ENCODE assay signal across 10 cellular contexts in genomic region chr16:2046125-2046888, GRCh38. TPM values are rescaled to one million over a fixed set of nuclear protein-coding genes. Genes with fewer than 3 reads are reported as not detected.
DNase-seq lines count a peak whose midpoint lies in the region; ATAC-seq, FAIRE-seq and TF ChIP-seq lines count a peak whose summit lies in the region.
"Had no signal": no experiment of that assay in that cellular context is flagged by ENCODE, and none has a peak within 500 bp of the region (broad histone marks: within the 10 kb centered on the region; RNA-seq: fewer than 3 reads in every experiment).

No MANE protein-coding gene starts in this region.

- H2AFZ ChIP-seq in HepG2 (ENCODE audit: low read length) = no peak overlapping the region

- ATAC-seq in HepG2 (no peak), HG02852 (IDR thresholded peaks at IDR 0.05; ENCODE audit: unreplicated experiment) (no peak), GM21737 (IDR thresholded peaks at IDR 0.05; ENCODE audit: unreplicated experiment) (no peak)

- H3K4me2 ChIP-seq in HepG2 (ENCODE audit: low read depth, low read length) = peak overlapping the region; percentile 99

- H3K36me3 ChIP-seq in HepG2 (replicated peaks in 1 of 2; ENCODE audit: control insufficient read depth in 1 of 2, insufficient read depth in 2 of 2, low read length in 2 of 2) (peaks cover 1 to 5% of the 10 kb centered on the region in 2 experiments; a peak in 3 of 5 replicates), tibial nerve (peaks cover 0 to 36% (median 0%) of the 10 kb centered on the region in 3 donors)

- no peak for TF ChIP-seq POLR2A in HepG2 (IDR thresholded peaks at IDR 0.05; ENCODE audit: insufficient read depth in 1 of 2, low read depth in 2 of 2, low read length in 2 of 2)
- TF ChIP-seq POLR2A in tibial nerve (IDR thresholded peaks at IDR 0.05) = no peak

- no TSS peak for BruUV-seq in HepG2 (replicated peaks; lab: Mats Ljungman, UMichigan)

- peak overlapping the region; percentile 82 for H3K27ac Mint-ChIP-seq in activated naive CD4-positive, alpha-beta T cell treated with anti-CD3 and anti-CD28 coated beads, Interleukin-2, amount 10 ng/mL, durations not matched to agents 7 days and 5 days

- CTCF ChIA-PET in activated naive CD4-positive, alpha-beta T cell treated with anti-CD3 and anti-CD28 coated beads, Interleukin-2, amount 10 ng/mL, durations not matched to agents 7 days and 5 days (lab: Charles Lee) = interaction anchor here (1.4 to 3.2 kb wide), 3 partner anchors 24 to 94 kb away, joined by 3 to 14 read pairs (median 4); no protein-coding TSS in a partner anchor
- CTCF ChIA-PET in HepG2 (lab: Yijun Ruan, JAX; ENCODE audit: low intra/inter-chr PET ratio, low total read pairs) = no interaction called here

- peak overlapping the region; percentile 67 for H3K4me3 ChIP-seq in WI38 (ENCODE audit: low read depth, low read length)
- peak overlapping the region; percentile 69 to 95 (median 90); a peak in 5 of 6 replicates for H3K4me3 ChIP-seq in HepG2 (replicated peaks in 1 of 3; ENCODE audit: insufficient read depth in 1 of 3, low read depth in 2 of 3, low read length in 3 of 3)
- H3K4me3 ChIP-seq in tibial nerve = peak overlapping the region in 3 of 4 donors; percentile 71 to 91 (median 86)

- POLR2A ChIA-PET in HepG2 (lab: Yijun Ruan, JAX) = interaction anchor here (1.0 to 3.3 kb wide), 9 partner anchors 10 to 109 kb away, joined by 3 to 67 read pairs (median 7); partner anchors contain the start of genes RPS2 and TRAF7

- no peak for FAIRE-seq in HepG2 (lab: Jason Lieb, UNC)

- H3K9me3 ChIP-seq in HepG2 (ENCODE audit: low read length) (no peaks in the 10 kb centered on the region), tibial nerve (no peaks in the 10 kb centered on the region)
- H3K9me3 ChIP-seq: adrenal gland had no signal

- H3K9ac ChIP-seq in HepG2 (ENCODE audit: insufficient read depth, low read depth, low read length) = no peak overlapping the region

- intact Hi-C loops in HepG2 (cut with micrococcal nuclease; ENCODE audit: unreplicated experiment) = no loop called here

- no peak for DNase-seq in activated naive CD4-positive, alpha-beta T cell treated with anti-CD3 and anti-CD28 coated beads, Interleukin-2, amount 10 ng/mL, durations not matched to agents 7 days and 5 days
- no peak for DNase-seq in activated naive CD4-positive, alpha-beta T cell treated with anti-CD3 and anti-CD28 coated beads, Interleukin-2, amount 50 U/mL, for 16 hours
- no peak for DNase-seq in HepG2 (ENCODE audit: low spot score)
- DNase-seq in tibial nerve (ENCODE audit: low spot score in 2 of 2) = no peak
- no peak for DNase-seq in HCEC 1CT
- DNase-seq: NCI-H1694 treated with DMSO at 0.1 percent for 48 hours had no signal

- peaks cover 10% of the 10 kb centered on the region for H3K36me3 Mint-ChIP-seq in activated naive CD4-positive, alpha-beta T cell treated with anti-CD3 and anti-CD28 coated beads, Interleukin-2, amount 10 ng/mL, durations not matched to agents 7 days and 5 days

- H3K79me2 ChIP-seq in HepG2 (ENCODE audit: insufficient read depth, low read length) = peaks cover 19% of the 10 kb centered on the region

- no peak for TF ChIP-seq CTCF in WI38 (IDR thresholded peaks at IDR 0.05; ENCODE audit: low read depth, low read length)
- TF ChIP-seq CTCF in HepG2 (CRISPR knock-in tag; IDR thresholded peaks at IDR 0.05) = no peak
- no peak for TF ChIP-seq CTCF in tibial nerve (IDR thresholded peaks at IDR 0.05)

- no peaks in the 10 kb centered on the region for H4K20me1 ChIP-seq in HepG2 (ENCODE audit: insufficient read depth, low read length)

- no peak for TF ChIP-seq RAD21 in HepG2 (CRISPR knock-in tag; IDR thresholded peaks at IDR 0.05)

- 75% methylated on average over 13 of the region's 18 CpGs for WGBS in HepG2 (ENCODE audit: low lambda C conversion rate)
- 81 to 83% methylated on average over 18 of the region's 18 CpGs for WGBS in tibial nerve, 2 donors

- no peaks in the 10 kb centered on the region for H3K9me3 Mint-ChIP-seq in activated naive CD4-positive, alpha-beta T cell treated with anti-CD3 and anti-CD28 coated beads, Interleukin-2, amount 10 ng/mL, durations not matched to agents 7 days and 5 days

- H3K27ac ChIP-seq in HepG2 (ENCODE audit: extremely low read length, insufficient read depth, low read length) (no peak overlapping the region), tibial nerve (peak overlapping the region in 2 of 4 donors; percentile 69 to 90)

- in situ Hi-C loops in HepG2 (cut with HindIII; ENCODE audit: extremely low pct_ligation_motif_present, low pct_unique_long_range_greater_than_20kb) = no loop called here

- H3K4me1 Mint-ChIP-seq in activated naive CD4-positive, alpha-beta T cell treated with anti-CD3 and anti-CD28 coated beads, Interleukin-2, amount 10 ng/mL, durations not matched to agents 7 days and 5 days = peaks cover 25% of the 10 kb centered on the region

- no peak for TF ChIP-seq EP300 in HepG2 (IDR thresholded peaks at IDR 0.05; ENCODE audit: low read depth in 2 of 2, low read length in 2 of 2)
- TF ChIP-seq EP300 in HepG2 (CRISPR knock-in tag; IDR thresholded peaks at IDR 0.05; ENCODE audit: borderline replicate concordance) = no peak
- TF ChIP-seq EP300 in tibial nerve (IDR thresholded peaks at IDR 0.05) = no peak

- H3K27me3 ChIP-seq in HepG2 (ENCODE audit: control insufficient read depth in 1 of 2, insufficient read depth in 2 of 2, low read length in 2 of 2) (peaks cover 0 to 2% of the 10 kb centered on the region in 2 experiments; a peak in 1 of 5 replicates), tibial nerve (no peaks in the 10 kb centered on the region)
- H3K27me3 ChIP-seq: adrenal gland had no signal

- H3K4me1 ChIP-seq in HepG2 (ENCODE audit: insufficient read depth, low read length) = peaks cover 35% of the 10 kb centered on the region
- peaks cover 0 to 63% (median 33%) of the 10 kb centered on the region in 4 donors for H3K4me1 ChIP-seq in tibial nerve

- peak overlapping the region; percentile 93 for H3K4me3 Mint-ChIP-seq in activated naive CD4-positive, alpha-beta T cell treated with anti-CD3 and anti-CD28 coated beads, Interleukin-2, amount 10 ng/mL, durations not matched to agents 7 days and 5 days

- H3K27me3 Mint-ChIP-seq in activated naive CD4-positive, alpha-beta T cell treated with anti-CD3 and anti-CD28 coated beads, Interleukin-2, amount 10 ng/mL, durations not matched to agents 7 days and 5 days = no peaks in the 10 kb centered on the region

RNA-seq across cellular contexts. Expression of gene NTHL1, which starts 1.3 kb away (rescaled TPM):
- total RNA-seq in HepG2 (2016; rRNA removed; fragmentation: Illumina TruSeq; extraction: Trizol) (64.8 and 64.9 TPM in 2 replicates), tibial nerve (10 to 100 TPM; 22.8 to 56.7 (median 28.1) TPM)
- total RNA-seq in HepG2 (2016; cell fraction: cytosol; rRNA removed; fragmentation: Illumina TruSeq; extraction: Trizol; ENCODE audit: low read depth) = 24.9 and 26.2 TPM in 2 replicates
- total RNA-seq in HepG2 (2016; cell fraction: insoluble cytoplasmic fraction; rRNA removed; fragmentation: Illumina TruSeq; extraction: Trizol) = 69.4 and 70.6 TPM in 2 replicates
- 25.2 and 29.9 TPM in 2 replicates for total RNA-seq in HepG2 (2016; cell fraction: membrane; rRNA removed; fragmentation: Illumina TruSeq; extraction: Trizol)
- total RNA-seq in HepG2 (2016; cell fraction: nucleus; rRNA removed; fragmentation: Illumina TruSeq; extraction: Trizol) = 22.8 and 26.0 TPM in 2 replicates
- 47.5 and 55.6 TPM in 2 replicates for polyA plus RNA-seq in HepG2 (2011; rRNA removed)
- polyA plus RNA-seq in HepG2 (2011; cell fraction: cytosol; rRNA removed) = 63.4 and 112 TPM in 2 replicates
- polyA plus RNA-seq in HepG2 (2011; cell fraction: nucleus; rRNA removed) = 61.1 and 66.7 TPM in 2 replicates
- 19.7 and 24.2 TPM in 2 replicates for polyA plus RNA-seq in HepG2 (2012)
- polyA plus RNA-seq in HepG2 (2016; cell fraction: cytosol; fragmentation: Illumina TruSeq; extraction: Trizol; ENCODE audit: low read depth) = 12.4 and 13.2 TPM in 2 replicates
- 43.0 and 46.2 TPM in 2 replicates for polyA plus RNA-seq in HepG2 (2016; cell fraction: insoluble cytoplasmic fraction; fragmentation: Illumina TruSeq; extraction: Trizol; ENCODE audit: low read depth)
- 15.6 and 17.1 TPM in 2 replicates for polyA plus RNA-seq in HepG2 (2016; cell fraction: membrane; fragmentation: Illumina TruSeq; extraction: Trizol; ENCODE audit: low read depth)
- 42.8 and 44.9 TPM in 2 replicates for polyA plus RNA-seq in HepG2 (2016; cell fraction: nucleus; fragmentation: Illumina TruSeq; extraction: Trizol; ENCODE audit: insufficient read depth, low read depth)
- polyA minus RNA-seq in HepG2 (2011; rRNA and poly(A)+ RNA removed; ENCODE audit: low replicate concordance) = 25.8 and 50.8 TPM in 2 replicates
- 24.2 and 32.7 TPM in 2 replicates for polyA minus RNA-seq in HepG2 (2011; cell fraction: cytosol; rRNA and poly(A)+ RNA removed)
- polyA minus RNA-seq in HepG2 (2011; cell fraction: nucleus; rRNA and poly(A)+ RNA removed) = 9.3 and 11.6 TPM in 2 replicates

RNA-seq across cellular contexts. Expression of gene TSC2, which starts 1.5 kb away (rescaled TPM):
- total RNA-seq in HepG2 (2016; rRNA removed; fragmentation: Illumina TruSeq; extraction: Trizol) (10.3 and 19.6 TPM in 2 replicates), tibial nerve (100 to 1,000 TPM in 2 of 4 donors, 10 to 100 TPM in 2; 75.4 to 507 (median 111) TPM)
- total RNA-seq in HepG2 (2016; cell fraction: cytosol; rRNA removed; fragmentation: Illumina TruSeq; extraction: Trizol; ENCODE audit: low read depth) = 13.6 and 17.2 TPM in 2 replicates
- total RNA-seq in HepG2 (2016; cell fraction: insoluble cytoplasmic fraction; rRNA removed; fragmentation: Illumina TruSeq; extraction: Trizol) = 7.7 and 19.6 TPM in 2 replicates
- total RNA-seq in HepG2 (2016; cell fraction: membrane; rRNA removed; fragmentation: Illumina TruSeq; extraction: Trizol) = 13.2 and 13.3 TPM in 2 replicates
- 21.2 and 34.7 TPM in 2 replicates for total RNA-seq in HepG2 (2016; cell fraction: nucleus; rRNA removed; fragmentation: Illumina TruSeq; extraction: Trizol)
- 40.4 and 44.6 TPM in 2 replicates for polyA plus RNA-seq in HepG2 (2011; rRNA removed)
- polyA plus RNA-seq in HepG2 (2011; cell fraction: cytosol; rRNA removed) = 13.0 and 19.7 TPM in 2 replicates
- 352 and 473 TPM in 2 replicates for polyA plus RNA-seq in HepG2 (2011; cell fraction: nucleus; rRNA removed)
- 50.1 and 57.0 TPM in 2 replicates for polyA plus RNA-seq in HepG2 (2012)
- 2.9 and 4.1 TPM in 2 replicates for polyA plus RNA-seq in HepG2 (2016; cell fraction: cytosol; fragmentation: Illumina TruSeq; extraction: Trizol; ENCODE audit: low read depth)
- 13.2 and 17.7 TPM in 2 replicates for polyA plus RNA-seq in HepG2 (2016; cell fraction: insoluble cytoplasmic fraction; fragmentation: Illumina TruSeq; extraction: Trizol; ENCODE audit: low read depth)
- 5.4 and 5.7 TPM in 2 replicates for polyA plus RNA-seq in HepG2 (2016; cell fraction: membrane; fragmentation: Illumina TruSeq; extraction: Trizol; ENCODE audit: low read depth)
- 82.5 and 84.9 TPM in 2 replicates for polyA plus RNA-seq in HepG2 (2016; cell fraction: nucleus; fragmentation: Illumina TruSeq; extraction: Trizol; ENCODE audit: insufficient read depth, low read depth)
- 69.9 and 84.9 TPM in 2 replicates for polyA minus RNA-seq in HepG2 (2011; rRNA and poly(A)+ RNA removed; ENCODE audit: low replicate concordance)
- 25.5 and 36.2 TPM in 2 replicates for polyA minus RNA-seq in HepG2 (2011; cell fraction: cytosol; rRNA and poly(A)+ RNA removed)
- 59.4 and 61.0 TPM in 2 replicates for polyA minus RNA-seq in HepG2 (2011; cell fraction: nucleus; rRNA and poly(A)+ RNA removed)

RNA-seq across cellular contexts. Expression of gene NHERF2, which starts 19.6 kb away (rescaled TPM):
- total RNA-seq in HepG2 (2016; rRNA removed; fragmentation: Illumina TruSeq; extraction: Trizol) (15.8 and 23.7 TPM in 2 replicates), tibial nerve (10 to 100 TPM; 54.7 to 83.1 (median 64.9) TPM)
- total RNA-seq in HepG2 (2016; cell fraction: cytosol; rRNA removed; fragmentation: Illumina TruSeq; extraction: Trizol; ENCODE audit: low read depth) = 17.2 and 21.7 TPM in 2 replicates
- total RNA-seq in HepG2 (2016; cell fraction: insoluble cytoplasmic fraction; rRNA removed; fragmentation: Illumina TruSeq; extraction: Trizol) = 14.8 and 26.0 TPM in 2 replicates
- total RNA-seq in HepG2 (2016; cell fraction: membrane; rRNA removed; fragmentation: Illumina TruSeq; extraction: Trizol) = 42.5 and 44.6 TPM in 2 replicates
- 14.4 and 15.0 TPM in 2 replicates for total RNA-seq in HepG2 (2016; cell fraction: nucleus; rRNA removed; fragmentation: Illumina TruSeq; extraction: Trizol)
- polyA plus RNA-seq in HepG2 (2011; rRNA removed) = 39.3 and 47.2 TPM in 2 replicates
- polyA plus RNA-seq in HepG2 (2011; cell fraction: cytosol; rRNA removed) = 28.8 and 54.4 TPM in 2 replicates
- polyA plus RNA-seq in HepG2 (2011; cell fraction: nucleus; rRNA removed) = 94.7 and 105 TPM in 2 replicates
- 25.8 and 38.7 TPM in 2 replicates for polyA plus RNA-seq in HepG2 (2012)
- 54.0 and 63.1 TPM in 2 replicates for polyA plus RNA-seq in HepG2 (2016; cell fraction: cytosol; fragmentation: Illumina TruSeq; extraction: Trizol; ENCODE audit: low read depth)
- 37.8 and 52.2 TPM in 2 replicates for polyA plus RNA-seq in HepG2 (2016; cell fraction: insoluble cytoplasmic fraction; fragmentation: Illumina TruSeq; extraction: Trizol; ENCODE audit: low read depth)
- 72.6 and 84.9 TPM in 2 replicates for polyA plus RNA-seq in HepG2 (2016; cell fraction: membrane; fragmentation: Illumina TruSeq; extraction: Trizol; ENCODE audit: low read depth)
- polyA plus RNA-seq in HepG2 (2016; cell fraction: nucleus; fragmentation: Illumina TruSeq; extraction: Trizol; ENCODE audit: insufficient read depth, low read depth) = 53.4 and 59.6 TPM in 2 replicates
- polyA minus RNA-seq in HepG2 (2011; rRNA and poly(A)+ RNA removed; ENCODE audit: low replicate concordance) = 6.8 and 36.4 TPM in 2 replicates
- polyA minus RNA-seq in HepG2 (2011; cell fraction: cytosol; rRNA and poly(A)+ RNA removed) = 24.4 and 28.2 TPM in 2 replicates
- 13.3 and 13.8 TPM in 2 replicates for polyA minus RNA-seq in HepG2 (2011; cell fraction: nucleus; rRNA and poly(A)+ RNA removed)

RNA-seq across cellular contexts. Expression of gene NPW, which starts 26.7 kb away (rescaled TPM):
- total RNA-seq in HepG2 (2016; rRNA removed; fragmentation: Illumina TruSeq; extraction: Trizol) (0.97 TPM in 1 of 2 replicates, not detected in the other), tibial nerve (1 to 10 TPM in 2 of 4 donors, not detected in 2; 3.0 to 3.1 TPM)
- total RNA-seq in HepG2 (2016; cell fraction: cytosol; rRNA removed; fragmentation: Illumina TruSeq; extraction: Trizol; ENCODE audit: low read depth) = 1.1 and 2.6 TPM in 2 replicates
- 0.87 TPM in 1 of 2 replicates, not detected in the other for total RNA-seq in HepG2 (2016; cell fraction: insoluble cytoplasmic fraction; rRNA removed; fragmentation: Illumina TruSeq; extraction: Trizol)
- total RNA-seq in HepG2 (2016; cell fraction: membrane; rRNA removed; fragmentation: Illumina TruSeq; extraction: Trizol) = 0.71 and 0.79 TPM in 2 replicates
- not detected in 2 replicates for total RNA-seq in HepG2 (2016; cell fraction: nucleus; rRNA removed; fragmentation: Illumina TruSeq; extraction: Trizol)
- polyA plus RNA-seq in HepG2 (2011; rRNA removed) = 0.24 and 0.25 TPM in 2 replicates
- polyA plus RNA-seq in HepG2 (2011; cell fraction: cytosol; rRNA removed) = 0.50 and 0.85 TPM in 2 replicates
- 1.1 and 1.2 TPM in 2 replicates for polyA plus RNA-seq in HepG2 (2011; cell fraction: nucleus; rRNA removed)
- polyA plus RNA-seq in HepG2 (2012) = 0.82 and 1.4 TPM in 2 replicates
- polyA plus RNA-seq in HepG2 (2016; cell fraction: cytosol; fragmentation: Illumina TruSeq; extraction: Trizol; ENCODE audit: low read depth) = 0.87 and 1.2 TPM in 2 replicates
- polyA plus RNA-seq in HepG2 (2016; cell fraction: insoluble cytoplasmic fraction; fragmentation: Illumina TruSeq; extraction: Trizol; ENCODE audit: low read depth) = 0.61 and 0.63 TPM in 2 replicates
- 0.42 and 0.81 TPM in 2 replicates for polyA plus RNA-seq in HepG2 (2016; cell fraction: membrane; fragmentation: Illumina TruSeq; extraction: Trizol; ENCODE audit: low read depth)
- 0.85 and 2.0 TPM in 2 replicates for polyA plus RNA-seq in HepG2 (2016; cell fraction: nucleus; fragmentation: Illumina TruSeq; extraction: Trizol; ENCODE audit: insufficient read depth, low read depth)
- polyA minus RNA-seq in HepG2 (2011; rRNA and poly(A)+ RNA removed; ENCODE audit: low replicate concordance) = 0.21 TPM in 1 of 2 replicates, not detected in the other
- polyA minus RNA-seq in HepG2 (2011; cell fraction: cytosol; rRNA and poly(A)+ RNA removed) = 3.4 TPM in 1 of 2 replicates, not detected in the other
- 0.50 TPM in 1 of 2 replicates, not detected in the other for polyA minus RNA-seq in HepG2 (2011; cell fraction: nucleus; rRNA and poly(A)+ RNA removed)

RNA-seq across cellular contexts. Expression of gene ZNF598, which starts 36.7 kb away (rescaled TPM):
- total RNA-seq in HepG2 (2016; rRNA removed; fragmentation: Illumina TruSeq; extraction: Trizol) = 9.5 and 13.5 TPM in 2 replicates
- 7.8 and 8.6 TPM in 2 replicates for total RNA-seq in HepG2 (2016; cell fraction: cytosol; rRNA removed; fragmentation: Illumina TruSeq; extraction: Trizol; ENCODE audit: low read depth)
- total RNA-seq in HepG2 (2016; cell fraction: insoluble cytoplasmic fraction; rRNA removed; fragmentation: Illumina TruSeq; extraction: Trizol) = 6.1 and 14.0 TPM in 2 replicates
- total RNA-seq in HepG2 (2016; cell fraction: membrane; rRNA removed; fragmentation: Illumina TruSeq; extraction: Trizol) = 8.0 and 9.4 TPM in 2 replicates
- total RNA-seq in HepG2 (2016; cell fraction: nucleus; rRNA removed; fragmentation: Illumina TruSeq; extraction: Trizol) = 15.2 and 16.0 TPM in 2 replicates
- 14.2 and 17.6 TPM in 2 replicates for polyA plus RNA-seq in HepG2 (2011; rRNA removed)
- polyA plus RNA-seq in HepG2 (2011; cell fraction: cytosol; rRNA removed) = 10.9 and 19.8 TPM in 2 replicates
- 80.6 and 103 TPM in 2 replicates for polyA plus RNA-seq in HepG2 (2011; cell fraction: nucleus; rRNA removed)
- 6.9 and 11.3 TPM in 2 replicates for polyA plus RNA-seq in HepG2 (2012)
- 4.2 and 5.0 TPM in 2 replicates for polyA plus RNA-seq in HepG2 (2016; cell fraction: cytosol; fragmentation: Illumina TruSeq; extraction: Trizol; ENCODE audit: low read depth)
- 14.5 and 15.5 TPM in 2 replicates for polyA plus RNA-seq in HepG2 (2016; cell fraction: insoluble cytoplasmic fraction; fragmentation: Illumina TruSeq; extraction: Trizol; ENCODE audit: low read depth)
- polyA plus RNA-seq in HepG2 (2016; cell fraction: membrane; fragmentation: Illumina TruSeq; extraction: Trizol; ENCODE audit: low read depth) = 8.5 and 11.6 TPM in 2 replicates
- polyA plus RNA-seq in HepG2 (2016; cell fraction: nucleus; fragmentation: Illumina TruSeq; extraction: Trizol; ENCODE audit: insufficient read depth, low read depth) = 58.7 and 59.3 TPM in 2 replicates
- 25.2 and 28.9 TPM in 2 replicates for polyA minus RNA-seq in HepG2 (2011; rRNA and poly(A)+ RNA removed; ENCODE audit: low replicate concordance)
- polyA minus RNA-seq in HepG2 (2011; cell fraction: cytosol; rRNA and poly(A)+ RNA removed) = 12.5 and 18.7 TPM in 2 replicates
- polyA minus RNA-seq in HepG2 (2011; cell fraction: nucleus; rRNA and poly(A)+ RNA removed) = 12.6 and 18.4 TPM in 2 replicates
- 10 to 100 TPM; 37.0 to 83.1 (median 49.2) TPM for total RNA-seq in tibial nerve
